ENCODE assay signal across 15 cellular contexts in the genomic region with DNA sequence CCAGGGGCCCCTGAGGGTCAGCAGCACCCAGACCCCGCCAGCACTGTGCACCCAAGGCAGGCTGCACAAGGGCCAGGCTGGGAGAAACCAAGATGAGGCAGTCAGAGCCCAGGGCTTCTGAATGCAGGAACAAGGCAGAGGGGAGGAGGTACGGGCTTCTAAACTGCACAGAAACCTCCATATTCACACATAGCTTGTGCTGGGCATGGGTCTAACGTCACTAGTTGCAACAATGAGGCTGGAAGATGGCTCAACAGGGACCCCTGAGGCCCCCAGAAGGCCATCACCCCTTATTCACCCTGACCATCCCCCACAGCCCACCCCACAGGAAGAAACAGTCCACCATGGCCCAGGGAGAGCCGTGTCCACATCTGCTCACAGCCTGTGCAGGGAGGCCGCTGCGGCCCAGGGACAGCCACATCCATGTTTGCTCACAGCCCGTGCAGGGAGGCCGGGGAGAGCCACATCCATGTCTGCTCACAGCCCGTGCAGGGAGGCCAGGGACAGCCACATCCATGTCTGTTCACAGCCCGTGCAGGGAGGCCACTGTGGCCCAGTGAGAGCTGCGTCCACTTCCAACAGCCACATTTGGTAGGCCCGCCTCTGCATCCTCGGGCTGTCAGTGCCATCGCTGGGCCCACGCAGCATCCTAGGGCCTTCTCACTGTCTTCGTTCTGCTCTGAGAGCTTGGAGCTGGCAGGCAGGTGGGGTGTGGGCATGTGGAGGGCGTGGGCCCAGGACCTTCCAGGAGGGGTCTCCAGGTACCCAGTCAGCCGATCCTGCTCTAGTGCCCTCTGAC. TPM values are rescaled to one million over a fixed set of nuclear protein-coding genes. Genes with fewer than 3 reads are reported as not detected.
DNase-seq lines count a peak whose midpoint lies in the region; ATAC-seq, FAIRE-seq and TF ChIP-seq lines count a peak whose summit lies in the region.
"Had no signal": no experiment of that assay in that cellular context is flagged by ENCODE, and none has a peak within 500 bp of the region (broad histone marks: within the 10 kb centered on the region; RNA-seq: fewer than 3 reads in every experiment).

No MANE protein-coding gene starts in this region.

- no peak for TF ChIP-seq RAD21 in HepG2 (CRISPR knock-in tag; IDR thresholded peaks at IDR 0.05)

- H3K4me1 Mint-ChIP-seq in activated T-cell treated with anti-CD3 and anti-CD28 coated beads, Interleukin-2, amount 50 U/mL, for 24 hours (ENCODE audit: low read depth), result peaks cover 40% of the 10 kb centered on the region
- H3K4me1 Mint-ChIP-seq in stimulated activated naive B cell treated with anti-CD40 and anti-IgM and Interleukin-4, amounts not matched to agents 10 μg/mL and 1 μg/mL and 100 μg/mL, for 72 hours, result peaks cover 73 to 91% of the 10 kb centered on the region in 2 donors

- no peaks in the 10 kb centered on the region for H3K27me3 ChIP-seq in HepG2 (ENCODE audit: control insufficient read depth in 1 of 2, insufficient read depth in 2 of 2, low read length in 2 of 2)
- H3K27me3 ChIP-seq: testis had no signal

- no peak for TF ChIP-seq CTCF in HepG2 (CRISPR knock-in tag; IDR thresholded peaks at IDR 0.05)

- no peak overlapping the region for H3K4me3 Mint-ChIP-seq in activated T-cell treated with anti-CD3 and anti-CD28 coated beads, Interleukin-2, amount 50 U/mL, for 24 hours
- H3K4me3 Mint-ChIP-seq in stimulated activated naive B cell treated with anti-CD40 and anti-IgM and Interleukin-4, amounts not matched to agents 10 μg/mL and 1 μg/mL and 100 μg/mL, for 72 hours, result peak overlapping the region; percentile 75 to 76

- no peaks in the 10 kb centered on the region for H3K9me3 ChIP-seq in HepG2 (ENCODE audit: low read length)
- H3K9me3 ChIP-seq: testis had no signal

- H3K9ac ChIP-seq in HepG2 (ENCODE audit: insufficient read depth, low read depth, low read length), result no peak overlapping the region

- peak overlapping the region; percentile 81 for H3K27ac Mint-ChIP-seq in activated T-cell treated with anti-CD3 and anti-CD28 coated beads, Interleukin-2, amount 50 U/mL, for 24 hours
- H3K27ac Mint-ChIP-seq in stimulated activated naive B cell treated with anti-CD40 and anti-IgM and Interleukin-4, amounts not matched to agents 10 μg/mL and 1 μg/mL and 100 μg/mL, for 72 hours, result peak overlapping the region; percentile 99

- 0 out of 4 replicates have a peak, but pooled peaks of 1 of the 2 experiments have one; percentile 21 for TF ChIP-seq POLR2A in HepG2 (IDR thresholded peaks at IDR 0.05; ENCODE audit: insufficient read depth in 1 of 2, low read depth in 2 of 2, low read length in 2 of 2)

- peaks cover 75% of the 10 kb centered on the region for H3K36me3 Mint-ChIP-seq in activated T-cell treated with anti-CD3 and anti-CD28 coated beads, Interleukin-2, amount 50 U/mL, for 24 hours (ENCODE audit: low read depth)
- peaks cover 72 to 88% of the 10 kb centered on the region in 2 donors for H3K36me3 Mint-ChIP-seq in stimulated activated naive B cell treated with anti-CD40 and anti-IgM and Interleukin-4, amounts not matched to agents 10 μg/mL and 1 μg/mL and 100 μg/mL, for 72 hours

- no peak overlapping the region for H3K4me3 ChIP-seq in HepG2 (replicated peaks in 1 of 3; ENCODE audit: insufficient read depth in 1 of 3, low read depth in 2 of 3, low read length in 3 of 3)
- H3K4me3 ChIP-seq: testis had no signal

- WGBS in HepG2 (ENCODE audit: low lambda C conversion rate), result 95% methylated on average over 3 of the region's 18 CpGs

- 0 out of 2 replicates have a peak, but pooled peaks cover 4% of the 10 kb centered on the region for H4K20me1 ChIP-seq in HepG2 (ENCODE audit: insufficient read depth, low read length)

- CTCF ChIA-PET in HepG2 (lab: Yijun Ruan, JAX; ENCODE audit: low intra/inter-chr PET ratio, low total read pairs), result no interaction called here

- H3K79me2 ChIP-seq in HepG2 (ENCODE audit: insufficient read depth, low read length), result no peaks in the 10 kb centered on the region

- TF ChIP-seq EP300 in HepG2 (IDR thresholded peaks at IDR 0.05; ENCODE audit: low read depth in 2 of 2, low read length in 2 of 2), result no peak
- no peak for TF ChIP-seq EP300 in HepG2 (CRISPR knock-in tag; IDR thresholded peaks at IDR 0.05; ENCODE audit: borderline replicate concordance)

- H3K4me1 ChIP-seq in HepG2 (ENCODE audit: insufficient read depth, low read length), result no peaks in the 10 kb centered on the region
- H3K4me1 ChIP-seq: testis had no signal

- ATAC-seq in HG02588 (IDR thresholded peaks at IDR 0.05; ENCODE audit: unreplicated experiment) (peak; percentile 42), HG03460 (IDR thresholded peaks at IDR 0.05; ENCODE audit: unreplicated experiment) (peak; percentile 28), HepG2 (no peak)
- ATAC-seq in stimulated activated naive B cell treated with anti-CD40 and anti-IgM and Interleukin-4, amounts not matched to agents 10 μg/mL and 1 μg/mL and 100 μg/mL, for 72 hours (replicated peaks), result peak; percentile 48

- no peak for DNase-seq in activated T-cell treated with anti-CD3 and anti-CD28 coated beads, Interleukin-2, amount 50 U/mL, for 24 hours
- DNase-seq in activated T-cell treated with anti-CD3 and anti-CD28 coated beads, Interleukin-2, amount 50 U/mL, for 1 hour, result no peak
- no peak for DNase-seq in stimulated activated naive B cell treated with anti-CD40 and anti-IgM and Interleukin-4, amounts not matched to agents 10 μg/mL and 1 μg/mL and 100 μg/mL, for 72 hours
- no peak for DNase-seq in D341Med (ENCODE audit: low spot score)
- no peak for DNase-seq in GOT3 (lab: John Stamatoyannopoulos, UW)
- no peak for DNase-seq in HepG2 (ENCODE audit: low spot score)
- DNase-seq: activated CD8-positive, alpha-beta memory T cell treated with anti-CD3 and anti-CD28 coated beads for 24 hours; DMS79; NCI-H510A treated with DMSO at 0.1 percent for 48 hours; testis had no signal

- H2AFZ ChIP-seq in HepG2 (ENCODE audit: low read length), result no peak overlapping the region

- no peak for FAIRE-seq in HepG2 (lab: Jason Lieb, UNC)
- FAIRE-seq: H54 had no signal

- POLR2A ChIA-PET in HepG2 (lab: Yijun Ruan, JAX), result no interaction called here

- intact Hi-C loops in HepG2 (cut with micrococcal nuclease; ENCODE audit: unreplicated experiment), result no loop called here

- in situ Hi-C loops in HepG2 (cut with HindIII; ENCODE audit: extremely low pct_ligation_motif_present, low pct_unique_long_range_greater_than_20kb), result no loop called here

- peaks cover 36 to 53% of the 10 kb centered on the region in 2 experiments for H3K36me3 ChIP-seq in HepG2 (replicated peaks in 1 of 2; ENCODE audit: control insufficient read depth in 1 of 2, insufficient read depth in 2 of 2, low read length in 2 of 2)

- BruUV-seq in HepG2 (replicated peaks; lab: Mats Ljungman, UMichigan), result no TSS peak

- no peak overlapping the region for H3K27ac ChIP-seq in HepG2 (ENCODE audit: extremely low read length, insufficient read depth, low read length)
- H3K27ac ChIP-seq: epithelial cell of prostate, testis had no signal

- H3K9me3 Mint-ChIP-seq in activated T-cell treated with anti-CD3 and anti-CD28 coated beads, Interleukin-2, amount 50 U/mL, for 24 hours, result no peaks in the 10 kb centered on the region
- H3K9me3 Mint-ChIP-seq in stimulated activated naive B cell treated with anti-CD40 and anti-IgM and Interleukin-4, amounts not matched to agents 10 μg/mL and 1 μg/mL and 100 μg/mL, for 72 hours, result no peaks in the 10 kb centered on the region

- no peak overlapping the region for H3K4me2 ChIP-seq in HepG2 (ENCODE audit: low read depth, low read length)

- H3K27me3 Mint-ChIP-seq in activated T-cell treated with anti-CD3 and anti-CD28 coated beads, Interleukin-2, amount 50 U/mL, for 24 hours, result no peaks in the 10 kb centered on the region
- H3K27me3 Mint-ChIP-seq in stimulated activated naive B cell treated with anti-CD40 and anti-IgM and Interleukin-4, amounts not matched to agents 10 μg/mL and 1 μg/mL and 100 μg/mL, for 72 hours, result no peaks in the 10 kb centered on the region

RNA-seq across cellular contexts. Expression of a gene that starts 38.2 kb away (rescaled TPM):
- 16.0 and 29.8 TPM in 2 replicates for total RNA-seq in HepG2 (2016; rRNA removed; fragmentation: Illumina TruSeq; extraction: Trizol)
- 5.1 and 9.2 TPM in 2 replicates for total RNA-seq in HepG2 (2016; cell fraction: cytosol; rRNA removed; fragmentation: Illumina TruSeq; extraction: Trizol; ENCODE audit: low read depth)
- total RNA-seq in HepG2 (2016; cell fraction: insoluble cytoplasmic fraction; rRNA removed; fragmentation: Illumina TruSeq; extraction: Trizol), result 14.3 and 34.5 TPM in 2 replicates
- 14.8 and 16.4 TPM in 2 replicates for total RNA-seq in HepG2 (2016; cell fraction: membrane; rRNA removed; fragmentation: Illumina TruSeq; extraction: Trizol)
- total RNA-seq in HepG2 (2016; cell fraction: nucleus; rRNA removed; fragmentation: Illumina TruSeq; extraction: Trizol), result 37.9 and 47.2 TPM in 2 replicates
- 90.6 and 115 TPM in 2 replicates for polyA plus RNA-seq in HepG2 (2011; rRNA removed)
- polyA plus RNA-seq in HepG2 (2011; cell fraction: cytosol; rRNA removed), result 65.4 and 69.9 TPM in 2 replicates
- 330 and 361 TPM in 2 replicates for polyA plus RNA-seq in HepG2 (2011; cell fraction: nucleus; rRNA removed)
- polyA plus RNA-seq in HepG2 (2012), result 104 and 122 TPM in 2 replicates
- 3.8 and 4.2 TPM in 2 replicates for polyA plus RNA-seq in HepG2 (2016; cell fraction: cytosol; fragmentation: Illumina TruSeq; extraction: Trizol; ENCODE audit: low read depth)
- polyA plus RNA-seq in HepG2 (2016; cell fraction: insoluble cytoplasmic fraction; fragmentation: Illumina TruSeq; extraction: Trizol; ENCODE audit: low read depth), result 18.3 and 19.5 TPM in 2 replicates
- polyA plus RNA-seq in HepG2 (2016; cell fraction: membrane; fragmentation: Illumina TruSeq; extraction: Trizol; ENCODE audit: low read depth), result 9.2 and 10.4 TPM in 2 replicates
- polyA plus RNA-seq in HepG2 (2016; cell fraction: nucleus; fragmentation: Illumina TruSeq; extraction: Trizol; ENCODE audit: insufficient read depth, low read depth), result 89.7 and 92.4 TPM in 2 replicates
- polyA minus RNA-seq in HepG2 (2011; rRNA and poly(A)+ RNA removed; ENCODE audit: low replicate concordance), result 56.1 and 65.1 TPM in 2 replicates
- polyA minus RNA-seq in HepG2 (2011; cell fraction: cytosol; rRNA and poly(A)+ RNA removed), result 44.6 and 51.7 TPM in 2 replicates
- 90.3 and 92.4 TPM in 2 replicates for polyA minus RNA-seq in HepG2 (2011; cell fraction: nucleus; rRNA and poly(A)+ RNA removed)

RNA-seq across cellular contexts. Expression of a gene that starts 40.3 kb away (rescaled TPM):
- total RNA-seq in HepG2 (2016; rRNA removed; fragmentation: Illumina TruSeq; extraction: Trizol), result not detected in 2 replicates
- not detected in 2 replicates for total RNA-seq in HepG2 (2016; cell fraction: cytosol; rRNA removed; fragmentation: Illumina TruSeq; extraction: Trizol; ENCODE audit: low read depth)
- not detected in 2 replicates for total RNA-seq in HepG2 (2016; cell fraction: insoluble cytoplasmic fraction; rRNA removed; fragmentation: Illumina TruSeq; extraction: Trizol)
- not detected in 2 replicates for total RNA-seq in HepG2 (2016; cell fraction: membrane; rRNA removed; fragmentation: Illumina TruSeq; extraction: Trizol)
- not detected in 2 replicates for total RNA-seq in HepG2 (2016; cell fraction: nucleus; rRNA removed; fragmentation: Illumina TruSeq; extraction: Trizol)
- polyA plus RNA-seq in HepG2 (2011; rRNA removed), result 0.01 and 0.12 TPM in 2 replicates
- 0.03 and 0.06 TPM in 2 replicates for polyA plus RNA-seq in HepG2 (2011; cell fraction: cytosol; rRNA removed)
- 0.18 and 0.36 TPM in 2 replicates for polyA plus RNA-seq in HepG2 (2011; cell fraction: nucleus; rRNA removed)
- polyA plus RNA-seq in HepG2 (2012), result 0.15 and 0.17 TPM in 2 replicates
- not detected in 2 replicates for polyA plus RNA-seq in HepG2 (2016; cell fraction: cytosol; fragmentation: Illumina TruSeq; extraction: Trizol; ENCODE audit: low read depth)
- not detected in 2 replicates for polyA plus RNA-seq in HepG2 (2016; cell fraction: insoluble cytoplasmic fraction; fragmentation: Illumina TruSeq; extraction: Trizol; ENCODE audit: low read depth)
- not detected in 2 replicates for polyA plus RNA-seq in HepG2 (2016; cell fraction: membrane; fragmentation: Illumina TruSeq; extraction: Trizol; ENCODE audit: low read depth)
- polyA plus RNA-seq in HepG2 (2016; cell fraction: nucleus; fragmentation: Illumina TruSeq; extraction: Trizol; ENCODE audit: insufficient read depth, low read depth), result not detected in 2 replicates
- 0.12 and 0.14 TPM in 2 replicates for polyA minus RNA-seq in HepG2 (2011; rRNA and poly(A)+ RNA removed; ENCODE audit: low replicate concordance)
- not detected in 2 replicates for polyA minus RNA-seq in HepG2 (2011; cell fraction: cytosol; rRNA and poly(A)+ RNA removed)
- 0.12 TPM in 1 of 2 replicates, not detected in the other for polyA minus RNA-seq in HepG2 (2011; cell fraction: nucleus; rRNA and poly(A)+ RNA removed)
- total RNA-seq: A172 had no signal
